In the genomic region with DNA sequence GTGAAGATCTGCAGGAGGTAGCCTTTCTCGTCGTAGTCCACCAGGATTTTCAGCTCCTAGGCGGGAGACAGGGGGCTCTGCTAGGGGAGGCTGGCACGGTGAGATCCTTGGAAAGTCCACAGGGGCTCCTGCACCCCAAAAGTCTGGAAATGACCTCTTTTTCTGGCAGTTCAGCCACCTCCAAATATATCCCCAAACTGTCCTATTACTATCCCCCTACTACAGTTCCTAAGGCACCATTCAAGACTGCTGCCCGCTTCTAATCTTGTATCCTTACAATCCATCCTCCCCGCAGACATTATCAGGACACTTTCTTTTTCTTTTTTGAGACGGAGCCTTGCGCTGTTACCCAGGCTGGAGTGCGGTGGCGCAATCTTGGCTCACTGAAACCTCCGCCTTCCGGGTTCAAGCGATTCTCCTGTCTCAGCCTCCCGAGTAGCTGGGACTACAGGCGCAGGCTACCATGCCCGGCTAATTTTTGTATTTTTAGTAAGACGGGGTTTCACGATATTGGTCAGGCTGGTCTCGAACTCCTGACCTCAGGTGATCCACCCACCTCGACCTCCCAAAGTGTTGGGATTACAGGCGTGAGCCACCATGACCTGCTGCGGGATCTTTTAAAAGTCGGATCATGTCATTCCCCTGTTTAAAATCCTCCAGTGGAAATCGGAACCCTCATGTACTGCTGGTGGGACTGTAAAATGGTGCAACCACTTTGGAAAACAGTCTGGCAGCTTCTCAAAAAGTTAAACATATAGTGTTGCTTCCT, we compare ENCODE assay signal across 8 cellular contexts. TPM values are rescaled to one million over a fixed set of nuclear protein-coding genes. Genes with fewer than 3 reads are reported as not detected.
DNase-seq lines count a peak whose midpoint lies in the region; ATAC-seq and TF ChIP-seq lines count a peak whose summit lies in the region.

No MANE protein-coding gene starts in this region.

- DNase-seq in GM12864 (ENCODE audit: low read depth) (no peak), OCI-M1 (lab: John Stamatoyannopoulos, UW) (peak; percentile 46), epithelial cell of proximal tubule (ENCODE audit: low read depth) (no peak), psoas muscle (no peak), NCI-H524 (lab: John Stamatoyannopoulos, UW) (no peak), germinal center (ENCODE audit: low spot score) (no peak)

- TF ChIP-seq CTCF in GM12864 (IDR thresholded peaks at IDR 0.05; ENCODE audit: low read depth, low read length, missing control alignments): no peak
- no peak for TF ChIP-seq CTCF in epithelial cell of proximal tubule (conservative IDR thresholded peaks at IDR 0.05; ENCODE audit: low read depth, low read length)
- TF ChIP-seq CTCF in psoas muscle (IDR thresholded peaks at IDR 0.05): no peak

- intact Hi-C loops in psoas muscle (cut with DNase I): loop anchor here (5.0 kb wide), 2 partner anchors 42 to 47 kb away; a partner anchor contains a TSS

- H3K4me1 ChIP-seq in psoas muscle: no peaks in the 10 kb centered on the region

- H3K4me3 ChIP-seq in GM12864 (ENCODE audit: low read depth, low read length): peak overlapping the region; percentile 74
- peak overlapping the region; percentile 59 for H3K4me3 ChIP-seq in epithelial cell of proximal tubule (ENCODE audit: low read depth, low read length)
- H3K4me3 ChIP-seq in psoas muscle: peak overlapping the region; percentile 74

- ATAC-seq in psoas muscle: peak in 1 of 4 donors; percentile 2
- no peak for ATAC-seq in HG03460 (IDR thresholded peaks at IDR 0.05; ENCODE audit: unreplicated experiment)
- no peak for ATAC-seq in GM19035 (IDR thresholded peaks at IDR 0.05; ENCODE audit: unreplicated experiment)

- no peaks in the 10 kb centered on the region for H3K9me3 ChIP-seq in psoas muscle

- H3K27ac ChIP-seq in psoas muscle: peak overlapping the region; percentile 67

- H3K27me3 ChIP-seq in psoas muscle (ENCODE audit: insufficient read depth in 3 of 3, low read length in 2 of 3): no peaks in the 10 kb centered on the region

- 78 to 81% (median 78%) methylated on average over 24 of the region's 24 CpGs for WGBS in psoas muscle, 3 donors

- no peaks in the 10 kb centered on the region for H3K36me3 ChIP-seq in psoas muscle (ENCODE audit: insufficient read depth in 1 of 2, low read depth in 1 of 2)

RNA-seq across cellular contexts. Expression of a gene that starts 18.5 kb away (rescaled TPM):
- total RNA-seq in epithelial cell of proximal tubule: 0.12 TPM in 1 of 2 replicates, not detected in the other
- total RNA-seq in psoas muscle: 1 to 10 TPM; 1.1 to 3.3 (median 3.0) TPM
- polyA plus RNA-seq in psoas muscle: 1 to 10 TPM in 1 of 3 donors, under 1 TPM in 2; 0.67 to 1.6 (median 0.70) TPM

RNA-seq across cellular contexts. Expression of a gene that starts 36.4 kb away (rescaled TPM):
- total RNA-seq in epithelial cell of proximal tubule (4.4 and 5.2 TPM in 2 replicates), psoas muscle (10 to 100 TPM in 3 of 4 donors, 1 to 10 TPM in 1; 9.2 to 13.0 (median 11.8) TPM)
- polyA plus RNA-seq in psoas muscle: 1 to 10 TPM; 2.8 to 7.5 (median 3.0) TPM

RNA-seq across cellular contexts. Expression of a gene that starts 46.7 kb away (rescaled TPM):
- total RNA-seq in epithelial cell of proximal tubule (180 and 181 TPM in 2 replicates), psoas muscle (1 to 10 TPM; 3.3 to 4.8 (median 3.9) TPM)
- polyA plus RNA-seq in psoas muscle: 1 to 10 TPM; 1.4 to 4.3 (median 1.6) TPM

RNA-seq across cellular contexts. Expression of a gene that starts 48.4 kb away (rescaled TPM):
- 44.2 and 108 TPM in 2 replicates for total RNA-seq in epithelial cell of proximal tubule
- 10 to 100 TPM; 20.1 to 34.0 (median 25.5) TPM for total RNA-seq in psoas muscle
- 100 to 1,000 TPM in 1 of 3 donors, 10 to 100 TPM in 2; 50.9 to 131 (median 57.5) TPM for polyA plus RNA-seq in psoas muscle

Comparison
In these comparisons a context has a peak if more than half of its experiments do, and no peak if none do; other contexts are left out.
1. RNA of a gene that starts 46.7 kb away (total RNA-seq): 180 to 181 TPM in epithelial cell of proximal tubule; 3.3 to 4.8 TPM in psoas muscle; every median in the first group is over 10 times any median in the second.
2. Peak in every context shown above with its lines, with median percentiles within 50 percentile points of each other: H3K4me3 ChIP-seq.